In genomic region chr2:233656443-233656842, GRCh38 we compare ENCODE assay signal across 25 cellular contexts. TPM values are rescaled to one million over a fixed set of nuclear protein-coding genes. Genes with fewer than 3 reads are reported as not detected.
"Had no signal": no experiment of that assay in that cellular context is flagged by ENCODE, and none has a peak within 500 bp of the region (broad histone marks: within the 10 kb centered on the region; RNA-seq: fewer than 3 reads in every experiment).

No MANE protein-coding gene starts in this region.

- ATAC-seq: heart left ventricle; left colon; left ventricle myocardium superior; naive thymus-derived CD4-positive, alpha-beta T cell; pancreas; right cardiac atrium; stimulated activated naive CD8-positive, alpha-beta T cell treated with anti-CD3 and anti-CD28 coated beads, Interleukin-15, Interleukin-2, amounts not matched to agents 100 U/mL and 50 U/mL, for 24 hours had no signal

- H3K4me1 Mint-ChIP-seq: naive thymus-derived CD4-positive, alpha-beta T cell; neural crest cell had no signal

- FAIRE-seq: pancreas, small intestine had no signal

- H3K4me3 Mint-ChIP-seq: naive thymus-derived CD4-positive, alpha-beta T cell; neural crest cell had no signal

- H3K9me3 ChIP-seq: pancreas, tibial artery, uterus had no signal

- H3K27ac Mint-ChIP-seq: naive thymus-derived CD4-positive, alpha-beta T cell; progenitor cell of endocrine pancreas had no signal

- H3K27me3 ChIP-seq: pancreas, tibial artery, upper lobe of left lung, uterus had no signal

- H3K4me3 ChIP-seq: dorsolateral prefrontal cortex, heart left ventricle, lung, pancreas, tibial artery, upper lobe of left lung, uterus had no signal

- H3K36me3 Mint-ChIP-seq: naive thymus-derived CD4-positive, alpha-beta T cell had no signal

- DNase-seq: cortex of kidney; dorsolateral prefrontal cortex; effector CD8-positive, alpha-beta T cell; foreskin melanocyte; heart left ventricle; hippocampal formation; left colon; left ventricle myocardium superior; mesendoderm; naive thymus-derived CD4-positive, alpha-beta T cell; occipital lobe; pancreas; right cardiac atrium; small intestine; stimulated activated CD4-positive, alpha-beta T cell treated with anti-CD3 and anti-CD28 coated beads, Interleukin-12 subunit alpha, Interleukin-12 subunit beta, amount 100 ng/mL, for 4 hours; stimulated activated naive CD8-positive, alpha-beta T cell treated with anti-CD3 and anti-CD28 coated beads, Interleukin-15, Interleukin-2, amounts not matched to agents 100 U/mL and 50 U/mL, for 24 hours; tibial artery; upper lobe of left lung; uterus had no signal

- H3K9me3 Mint-ChIP-seq: neural crest cell had no signal

- H3K27ac ChIP-seq: dorsolateral prefrontal cortex, heart left ventricle, pancreas, tibial artery, upper lobe of left lung, uterus had no signal

- H3K36me3 ChIP-seq: heart left ventricle, pancreas, tibial artery, upper lobe of left lung, uterus had no signal

RNA-seq across cellular contexts. Expression of gene UGT1A9, which starts 15.3 kb away (rescaled TPM):
- total RNA-seq: dorsolateral prefrontal cortex; glomerular endothelial cell; heart left ventricle; kidney epithelial cell; left ventricle myocardium superior; lung; naive thymus-derived CD4-positive, alpha-beta T cell; neural crest cell; occipital lobe; progenitor cell of endocrine pancreas; right cardiac atrium; temporal lobe; upper lobe of left lung; uterus had no signal
- polyA plus RNA-seq: heart left ventricle; lung; naive thymus-derived CD4-positive, alpha-beta T cell; pancreas; right cardiac atrium had no signal

RNA-seq across cellular contexts. Expression of gene UGT1A10, which starts 20.2 kb away (rescaled TPM):
- total RNA-seq: dorsolateral prefrontal cortex; glomerular endothelial cell; heart left ventricle; kidney epithelial cell; left ventricle myocardium superior; lung; naive thymus-derived CD4-positive, alpha-beta T cell; neural crest cell; occipital lobe; progenitor cell of endocrine pancreas; right cardiac atrium; temporal lobe; upper lobe of left lung; uterus had no signal
- polyA plus RNA-seq: heart left ventricle; naive thymus-derived CD4-positive, alpha-beta T cell; pancreas; right cardiac atrium had no signal

RNA-seq across cellular contexts. Expression of gene UGT1A7, which starts 25.3 kb away (rescaled TPM):
- total RNA-seq: dorsolateral prefrontal cortex; glomerular endothelial cell; heart left ventricle; kidney epithelial cell; left ventricle myocardium superior; lung; naive thymus-derived CD4-positive, alpha-beta T cell; neural crest cell; occipital lobe; pancreas; progenitor cell of endocrine pancreas; right cardiac atrium; temporal lobe; upper lobe of left lung had no signal
- polyA plus RNA-seq: heart left ventricle; naive thymus-derived CD4-positive, alpha-beta T cell; pancreas; right cardiac atrium had no signal

RNA-seq across cellular contexts. Expression of gene UGT1A6, which starts 36.2 kb away (rescaled TPM):
- total RNA-seq: dorsolateral prefrontal cortex; glomerular endothelial cell; heart left ventricle; left ventricle myocardium superior; naive thymus-derived CD4-positive, alpha-beta T cell; neural crest cell; occipital lobe; progenitor cell of endocrine pancreas; right cardiac atrium; temporal lobe; uterus had no signal
- polyA plus RNA-seq: heart left ventricle; naive thymus-derived CD4-positive, alpha-beta T cell; right cardiac atrium had no signal

RNA-seq across cellular contexts. Expression of gene UGT1A8, which starts 39.0 kb away (rescaled TPM):
- total RNA-seq: dorsolateral prefrontal cortex; glomerular endothelial cell; heart left ventricle; kidney epithelial cell; left ventricle myocardium superior; naive thymus-derived CD4-positive, alpha-beta T cell; neural crest cell; occipital lobe; progenitor cell of endocrine pancreas; right cardiac atrium; temporal lobe; upper lobe of left lung; uterus had no signal
- polyA plus RNA-seq: heart left ventricle; lung; naive thymus-derived CD4-positive, alpha-beta T cell; pancreas; right cardiac atrium had no signal
